In genomic region chr12:56116267-56117081, GRCh38 we compare ENCODE assay signal across 8 cellular contexts. TPM values are rescaled to one million over a fixed set of nuclear protein-coding genes. Genes with fewer than 3 reads are reported as not detected.
DNase-seq lines count a peak whose midpoint lies in the region; ATAC-seq and TF ChIP-seq lines count a peak whose summit lies in the region.

Gene RPL41 (plus strand): TSS chr12:56116633.

- POLR2A ChIA-PET in CD8-positive, alpha-beta memory T cell (lab: Charles Lee) = interaction anchor here (0.9 to 5.8 kb wide), 11 partner anchors 9 to 298 kb away, joined by 3 to 115 read pairs (median 6); partner anchors contain the start of genes ESYT1, MYL6B, ORMDL2 and PA2G4

- H3K9me3 ChIP-seq in CD8-positive, alpha-beta memory T cell (ENCODE audit: low read length) = no peaks in the 10 kb centered on the region
- H3K9me3 ChIP-seq in OCI-LY1 (ENCODE audit: low read length) = no peaks in the 10 kb centered on the region

- peaks cover 36 to 43% (median 37%) of the 10 kb centered on the region in 3 donors for H3K4me1 Mint-ChIP-seq in CD8-positive, alpha-beta memory T cell
- H3K4me1 Mint-ChIP-seq in endothelial cell (ENCODE audit: unreplicated experiment) (peaks cover 36% of the 10 kb centered on the region), mesothelial cell of epicardium (peaks cover 28% of the 10 kb centered on the region)

- H3K9me2 ChIP-seq in OCI-LY1 (ENCODE audit: low read depth, low read length) = no peaks in the 10 kb centered on the region

- peak within 1 kb of the TSS; percentile 96 to 100 (median 98) for H3K27ac Mint-ChIP-seq in CD8-positive, alpha-beta memory T cell
- H3K27ac Mint-ChIP-seq in endothelial cell (ENCODE audit: unreplicated experiment) = peak within 1 kb of the TSS; percentile 100
- H3K27ac Mint-ChIP-seq in mesothelial cell of epicardium = peak within 1 kb of the TSS; percentile 100

- no peaks in the 10 kb centered on the region for H3K9me3 Mint-ChIP-seq in CD8-positive, alpha-beta memory T cell
- H3K9me3 Mint-ChIP-seq in endothelial cell (ENCODE audit: unreplicated experiment) (no peaks in the 10 kb centered on the region), mesothelial cell of epicardium (no peaks in the 10 kb centered on the region)

- 0 out of 2 replicates have a peak within 1 kb of the TSS, but pooled peaks have one; percentile 43 for H2AFZ ChIP-seq in OCI-LY1 (ENCODE audit: low read length)

- peaks cover 7% of the 10 kb centered on the region for H3K79me2 ChIP-seq in OCI-LY1 (ENCODE audit: insufficient read depth, low read length)

- peak within 1 kb of the TSS; percentile 93 for H3K4me3 ChIP-seq in CD8-positive, alpha-beta memory T cell (ENCODE audit: low read length)
- peak within 1 kb of the TSS; percentile 95 for H3K4me3 ChIP-seq in OCI-LY1 (ENCODE audit: low read depth, low read length, poor library complexity, severe bottlenecking)

- peaks cover 0 to 10% of the 10 kb centered on the region in 2 donors for H3K27me3 Mint-ChIP-seq in CD8-positive, alpha-beta memory T cell
- H3K27me3 Mint-ChIP-seq in endothelial cell (ENCODE audit: unreplicated experiment) = peaks cover 25% of the 10 kb centered on the region
- no peaks in the 10 kb centered on the region for H3K27me3 Mint-ChIP-seq in mesothelial cell of epicardium (ENCODE audit: low read depth)

- H4K20me1 ChIP-seq in OCI-LY1 (ENCODE audit: insufficient read depth, low read length) = no peaks in the 10 kb centered on the region

- peak within 1 kb of the TSS; percentile 92 for H3K4me2 ChIP-seq in OCI-LY1 (ENCODE audit: low read length)

- peaks cover 34% of the 10 kb centered on the region for H3K4me1 ChIP-seq in CD8-positive, alpha-beta memory T cell (ENCODE audit: insufficient read depth, low read length)
- H3K4me1 ChIP-seq in OCI-LY1 (ENCODE audit: insufficient read depth, low read length, severe bottlenecking) = peaks cover 26% of the 10 kb centered on the region

- peak; percentile 86 to 97 (median 93) for DNase-seq in CD8-positive, alpha-beta memory T cell
- peak; percentile 49 for DNase-seq in HuH-7 (ENCODE audit: low spot score)
- DNase-seq in activated CD8-positive, alpha-beta memory T cell treated with anti-CD3 and anti-CD28 coated beads, Interleukin-2, amount 50 U/mL, for 24 hours (ENCODE audit: extremely low read depth) = peak; percentile 82
- DNase-seq in endothelial cell (ENCODE audit: low spot score) = peak; percentile 90
- peak; percentile 85 to 97 for DNase-seq in mesothelial cell of epicardium (ENCODE audit: low spot score in 2 of 2, unreplicated experiment in 2 of 2)
- DNase-seq in stimulated activated CD8-positive, alpha-beta memory T cell treated with anti-CD3 and anti-CD28 coated beads, Interleukin-15, amount 100 ng/mL, for 48 hours (ENCODE audit: low read depth in 2 of 2) = peak; percentile 87

- peaks cover 25% of the 10 kb centered on the region; the same call in 1 of the 2 replicates for H3F3A ChIP-seq in OCI-LY1 (ENCODE audit: insufficient read depth, low read length)

- peak; percentile 46 for ATAC-seq in GM21381 (IDR thresholded peaks at IDR 0.05; ENCODE audit: unreplicated experiment)

- H3K4me3 Mint-ChIP-seq in CD8-positive, alpha-beta memory T cell = peak within 1 kb of the TSS; percentile 89 to 100 (median 99)
- H3K4me3 Mint-ChIP-seq in endothelial cell (ENCODE audit: unreplicated experiment) (peak within 1 kb of the TSS; percentile 99), mesothelial cell of epicardium (peak within 1 kb of the TSS; percentile 99)

- H3K9ac ChIP-seq in OCI-LY1 (ENCODE audit: low read length) = peak within 1 kb of the TSS; percentile 98

- CTCF ChIA-PET in CD8-positive, alpha-beta memory T cell (lab: Charles Lee) = interaction anchor here (0.7 to 5.6 kb wide), 10 partner anchors 9 to 142 kb away, joined by 3 to 101 read pairs (median 21); partner anchors contain the start of genes ANKRD52, ERBB3, ESYT1 and PA2G4

- peaks cover 18% of the 10 kb centered on the region for H3K36me3 ChIP-seq in CD8-positive, alpha-beta memory T cell (ENCODE audit: insufficient read depth, low read length)
- peaks cover 48% of the 10 kb centered on the region for H3K36me3 ChIP-seq in OCI-LY1 (ENCODE audit: insufficient read depth, low read length)

- peak within 1 kb of the TSS; percentile 99 for H3K27ac ChIP-seq in CD8-positive, alpha-beta memory T cell (ENCODE audit: low read depth, low read length)
- H3K27ac ChIP-seq in OCI-LY1 (ENCODE audit: low read depth, low read length, poor library complexity, severe bottlenecking) = peak within 1 kb of the TSS; percentile 95

- TF ChIP-seq CTCF in OCI-LY1 (IDR thresholded peaks at IDR 0.05; ENCODE audit: low read length) (no peak), endothelial cell (IDR thresholded peaks at IDR 0.05; ENCODE audit: unreplicated experiment) (no peak), mesothelial cell of epicardium (IDR thresholded peaks at IDR 0.05; ENCODE audit: unreplicated experiment) (no peak)

- peaks cover 7 to 63% (median 26%) of the 10 kb centered on the region in 3 donors for H3K36me3 Mint-ChIP-seq in CD8-positive, alpha-beta memory T cell
- peaks cover 60% of the 10 kb centered on the region for H3K36me3 Mint-ChIP-seq in endothelial cell (ENCODE audit: low read depth, unreplicated experiment)
- peaks cover 14% of the 10 kb centered on the region for H3K36me3 Mint-ChIP-seq in mesothelial cell of epicardium

- H3K27me3 ChIP-seq in CD8-positive, alpha-beta memory T cell (ENCODE audit: insufficient read depth, low read length, poor library complexity, severe bottlenecking) = no peaks in the 10 kb centered on the region
- H3K27me3 ChIP-seq in OCI-LY1 (ENCODE audit: insufficient read depth, low read length) = no peaks in the 10 kb centered on the region

RNA-seq across cellular contexts. Expression of gene RPL41, which starts in this region (rescaled TPM):
- 1,000 to 10,000 TPM; 5,711 to 5,990 TPM for total RNA-seq in CD8-positive, alpha-beta memory T cell
- 7,268 TPM for polyA plus RNA-seq in CD8-positive, alpha-beta memory T cell
- total RNA-seq in endothelial cell (ENCODE audit: unreplicated experiment) (3,242 TPM), mesothelial cell of epicardium (3,814 to 4,057 TPM (median 4,017 TPM) in 3 replicates)

Comparison
In these comparisons a context has a peak if more than half of its experiments do, and no peak if none do; other contexts are left out.
1. Peak in every context shown above with its lines: DNase-seq, ATAC-seq, H3K4me3 ChIP-seq and H3K27ac ChIP-seq.